Comparison of ENCODE assay signal across 28 cellular contexts in the genomic region with DNA sequence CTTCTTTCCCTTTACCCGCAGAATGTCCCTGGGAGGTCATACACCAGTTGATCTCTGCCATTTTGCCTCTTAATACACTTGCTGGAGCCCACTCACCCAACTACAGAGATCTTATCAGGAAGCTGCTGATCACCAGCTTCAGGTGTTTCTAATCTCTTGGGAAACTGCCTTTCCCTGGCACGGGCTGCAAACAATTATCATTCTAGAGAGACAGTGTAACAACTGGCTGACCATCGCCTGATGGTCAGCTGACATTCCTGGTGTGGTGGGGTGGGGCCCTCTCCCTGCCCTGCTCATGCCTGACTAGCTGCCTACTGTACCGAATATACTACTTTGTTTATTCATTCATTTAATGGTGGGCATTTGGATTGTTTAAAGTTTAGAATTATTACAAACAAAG.
"Had no signal": no experiment of that assay in that cellular context is flagged by ENCODE, and none has a peak within 500 bp of the region (broad histone marks: within the 10 kb centered on the region; RNA-seq: fewer than 3 reads in every experiment).

No MANE protein-coding gene starts in this region.

- H3K36me3 Mint-ChIP-seq: mesothelial cell of epicardium; naive thymus-derived CD4-positive, alpha-beta T cell had no signal

- H3K4me3 ChIP-seq: left lung, mucosa of descending colon, right lobe of liver, suprapubic skin, transverse colon, upper lobe of right lung, uterus had no signal

- H3K9me3 Mint-ChIP-seq: mesothelial cell of epicardium, nephron had no signal

- H3K27me3 ChIP-seq: left lung, neutrophil, right lobe of liver, suprapubic skin, transverse colon, upper lobe of right lung, uterus had no signal

- H3K27me3 Mint-ChIP-seq: effector memory CD8-positive, alpha-beta T cell; naive thymus-derived CD4-positive, alpha-beta T cell; progenitor cell of endocrine pancreas; stimulated activated naive CD8-positive, alpha-beta T cell treated with anti-CD3 and anti-CD28 coated beads, Interleukin-15, amount 100 ng/mL, for 72 hours had no signal

- H3K4me1 ChIP-seq: left lung, parathyroid adenoma, right lobe of liver, suprapubic skin, transverse colon, upper lobe of right lung, uterus had no signal

- DNase-seq: cortex of kidney; effector memory CD8-positive, alpha-beta T cell; head of caudate nucleus; kidney; left cardiac atrium; left lung; mesenchymal stem cell; mucosa of descending colon; naive thymus-derived CD4-positive, alpha-beta T cell; right lobe of liver; small intestine; stimulated activated CD4-positive, alpha-beta T cell treated with anti-CD3 and anti-CD28 coated beads, Interleukin-12 subunit alpha, Interleukin-12 subunit beta, amount 100 ng/mL, for 4 hours; stimulated activated CD4-positive, alpha-beta T cell treated with anti-CD3 and anti-CD28 coated beads, Interleukin-1b, Interleukin-23, amount 100 ng/mL, for 48 hours; stimulated activated CD4-positive, alpha-beta T cell treated with anti-CD3 and anti-CD28 coated beads, Interleukin-4, amount 100 ng/mL, for 1 hour; stimulated activated CD8-positive, alpha-beta memory T cell treated with anti-CD3 and anti-CD28 coated beads, Interleukin-4, amount 100 ng/mL, for 48 hours; stimulated activated naive CD4-positive, alpha-beta T cell; stimulated activated naive CD8-positive, alpha-beta T cell treated with anti-CD3 and anti-CD28 coated beads, Interleukin-15, amount 100 ng/mL, for 72 hours; transverse colon; upper lobe of right lung; uterus had no signal

- H3K27ac Mint-ChIP-seq: effector memory CD8-positive, alpha-beta T cell; mesothelial cell of epicardium; naive thymus-derived CD4-positive, alpha-beta T cell; nephron; progenitor cell of endocrine pancreas; stimulated activated naive CD8-positive, alpha-beta T cell treated with anti-CD3 and anti-CD28 coated beads, Interleukin-15, amount 100 ng/mL, for 72 hours had no signal

- H3K36me3 ChIP-seq: left lung, neutrophil, right lobe of liver, suprapubic skin, transverse colon, upper lobe of right lung, uterus had no signal

- H3K9me3 ChIP-seq: left lung, mucosa of descending colon, neutrophil, right lobe of liver, suprapubic skin, transverse colon, upper lobe of right lung, uterus had no signal

- FAIRE-seq: endometrium, frontal cortex, kidney, small intestine had no signal

- H3K4me3 Mint-ChIP-seq: effector memory CD8-positive, alpha-beta T cell; mesothelial cell of epicardium; naive thymus-derived CD4-positive, alpha-beta T cell; nephron; stimulated activated naive CD8-positive, alpha-beta T cell treated with anti-CD3 and anti-CD28 coated beads, Interleukin-15, amount 100 ng/mL, for 72 hours had no signal

- H3K27ac ChIP-seq: left lung, neutrophil, parathyroid adenoma, right lobe of liver, suprapubic skin, transverse colon, upper lobe of right lung, uterus had no signal

- H3K4me1 Mint-ChIP-seq: mesothelial cell of epicardium; naive thymus-derived CD4-positive, alpha-beta T cell; nephron; stimulated activated naive CD8-positive, alpha-beta T cell treated with anti-CD3 and anti-CD28 coated beads, Interleukin-15, amount 100 ng/mL, for 72 hours had no signal
